In genomic region chr20:2872304-2873009, GRCh38 we compare ENCODE assay signal across 1 cellular context.
TF ChIP-seq lines count a peak whose summit lies in the region.

No MANE protein-coding gene starts in this region.

TF ChIP-seq in HepG2, 621 proteins besides CTCF, POLR2A, EP300 and RAD21 (continued from another document and continues in another):
- 0 out of 2 replicates have a peak, but pooled peaks have one; percentile 25 for TF ChIP-seq ZKSCAN8 (CRISPR knock-in tag; IDR thresholded peaks at IDR 0.05; ENCODE audit: borderline replicate concordance)
- no peak for TF ChIP-seq ZNF609 (CRISPR knock-in tag; IDR thresholded peaks at IDR 0.05; ENCODE audit: borderline replicate concordance)
- no peak; the same call in 1 of the 2 replicates for TF ChIP-seq ZIK1 (CRISPR knock-in tag; IDR thresholded peaks at IDR 0.05; ENCODE audit: borderline replicate concordance, low read depth)
- TF ChIP-seq TCF7 (IDR thresholded peaks at IDR 0.05; ENCODE audit: low read depth), result no peak; the same call in 1 of the 2 replicates
- no peak for TF ChIP-seq NFYB (CRISPR knock-in tag; IDR thresholded peaks at IDR 0.05)
- TF ChIP-seq ATF4 (CRISPR knock-in tag; IDR thresholded peaks at IDR 0.05), result peak in 1 of 2 experiments; percentile 69; a peak in 2 of 4 replicates
- no peak for TF ChIP-seq ZNF619 (CRISPR knock-in tag; IDR thresholded peaks at IDR 0.05)
- TF ChIP-seq MZF1 (CRISPR knock-in tag; IDR thresholded peaks at IDR 0.05; ENCODE audit: borderline replicate concordance), result no peak
- no peak for TF ChIP-seq PAX8 (CRISPR knock-in tag; IDR thresholded peaks at IDR 0.05; ENCODE audit: borderline replicate concordance)
- TF ChIP-seq RFX5 (IDR thresholded peaks at IDR 0.05; ENCODE audit: low read depth, low read length), result no peak
- no peak for TF ChIP-seq NR2F1 (CRISPR knock-in tag; IDR thresholded peaks at IDR 0.05)
- TF ChIP-seq ZSCAN30 (CRISPR knock-in tag; IDR thresholded peaks at IDR 0.05), result 0 out of 2 replicates have a peak, but pooled peaks have one; percentile 13
- 0 out of 2 replicates have a peak, but pooled peaks have one; percentile 48 for TF ChIP-seq ZBTB25 (CRISPR knock-in tag; IDR thresholded peaks at IDR 0.05)
- TF ChIP-seq ZNF546 (CRISPR knock-in tag; conservative IDR thresholded peaks at IDR 0.05), result no peak
- TF ChIP-seq STAT6 (CRISPR knock-in tag; IDR thresholded peaks at IDR 0.05; ENCODE audit: borderline replicate concordance), result no peak
- TF ChIP-seq PTBP1 (IDR thresholded peaks at IDR 0.05; ENCODE audit: low read depth, low read length, poor library complexity, severe bottlenecking), result peak; percentile 53
- no peak for TF ChIP-seq KDM5A (IDR thresholded peaks at IDR 0.05; ENCODE audit: borderline replicate concordance, low read length)
- no peak for TF ChIP-seq ZNF569 (CRISPR knock-in tag; IDR thresholded peaks at IDR 0.05; ENCODE audit: borderline replicate concordance)
- peak; percentile 37; the same call in 1 of the 2 replicates for TF ChIP-seq ZNF563 (CRISPR knock-in tag; IDR thresholded peaks at IDR 0.05)
- 0 out of 2 replicates have a peak, but pooled peaks have one; percentile 13 for TF ChIP-seq ZNF274 (CRISPR knock-in tag; IDR thresholded peaks at IDR 0.05)
- no peak for TF ChIP-seq AFF4 (CRISPR knock-in tag; IDR thresholded peaks at IDR 0.05)
- no peak for TF ChIP-seq HMGXB3 (CRISPR knock-in tag; IDR thresholded peaks at IDR 0.05; ENCODE audit: borderline replicate concordance)
- TF ChIP-seq KLF11 (CRISPR knock-in tag; IDR thresholded peaks at IDR 0.05), result peak; percentile 48; the same call in 1 of the 2 replicates
- TF ChIP-seq THAP7 (CRISPR knock-in tag; IDR thresholded peaks at IDR 0.05), result no peak
- no peak for TF ChIP-seq E2F5 (CRISPR knock-in tag; conservative IDR thresholded peaks at IDR 0.05)
- TF ChIP-seq NBN (conservative IDR thresholded peaks at IDR 0.05), result no peak
- TF ChIP-seq SRY (CRISPR knock-in tag; IDR thresholded peaks at IDR 0.05), result 0 out of 2 replicates have a peak, but pooled peaks have one; percentile 3
- TF ChIP-seq FOXK1 (CRISPR knock-in tag; IDR thresholded peaks at IDR 0.05; ENCODE audit: borderline replicate concordance, low read depth), result no peak
- TF ChIP-seq CEBPB (IDR thresholded peaks at IDR 0.05; ENCODE audit: borderline replicate concordance, low read depth, low read length), result no peak
- no peak for TF ChIP-seq RCOR2 (CRISPR knock-in tag; IDR thresholded peaks at IDR 0.05)
- TF ChIP-seq ELF1 (CRISPR knock-in tag; IDR thresholded peaks at IDR 0.05), result no peak
- TF ChIP-seq NFE2 (CRISPR knock-in tag; IDR thresholded peaks at IDR 0.05), result no peak
- no peak for TF ChIP-seq NONO (IDR thresholded peaks at IDR 0.05)
- no peak for TF ChIP-seq NONO (CRISPR knock-in tag; conservative IDR thresholded peaks at IDR 0.05)
- TF ChIP-seq TFE3 (CRISPR knock-in tag; IDR thresholded peaks at IDR 0.05), result no peak; the same call in 1 of the 2 replicates
- 0 out of 2 replicates have a peak, but pooled peaks have one; percentile 75 for TF ChIP-seq ZNF576 (CRISPR knock-in tag; IDR thresholded peaks at IDR 0.05)
- TF ChIP-seq ATAD3A (CRISPR knock-in tag; IDR thresholded peaks at IDR 0.05), result no peak
- 0 out of 2 replicates have a peak, but pooled peaks have one; percentile 11 for TF ChIP-seq SIN3A (IDR thresholded peaks at IDR 0.05; ENCODE audit: borderline replicate concordance, low read depth, low read length)
